ENCODE assay signal across 1 cellular context in genomic region chr19:40625406-40626120, GRCh38.
TF ChIP-seq lines count a peak whose summit lies in the region.

No MANE protein-coding gene starts in this region.

TF ChIP-seq in K562, 482 proteins besides CTCF, POLR2A, EP300 and RAD21 (continues in another document):
- TF ChIP-seq RBFOX2 (IDR thresholded peaks at IDR 0.05; ENCODE audit: low read depth, low read length) = peak; percentile 45
- TF ChIP-seq TAF1 (IDR thresholded peaks at IDR 0.05; ENCODE audit: control insufficient read depth, extremely low read depth, insufficient read depth, low read length, severe bottlenecking) = no peak
- no peak for TF ChIP-seq TRIM24 (IDR thresholded peaks at IDR 0.05)
- TF ChIP-seq, protein P1, sequence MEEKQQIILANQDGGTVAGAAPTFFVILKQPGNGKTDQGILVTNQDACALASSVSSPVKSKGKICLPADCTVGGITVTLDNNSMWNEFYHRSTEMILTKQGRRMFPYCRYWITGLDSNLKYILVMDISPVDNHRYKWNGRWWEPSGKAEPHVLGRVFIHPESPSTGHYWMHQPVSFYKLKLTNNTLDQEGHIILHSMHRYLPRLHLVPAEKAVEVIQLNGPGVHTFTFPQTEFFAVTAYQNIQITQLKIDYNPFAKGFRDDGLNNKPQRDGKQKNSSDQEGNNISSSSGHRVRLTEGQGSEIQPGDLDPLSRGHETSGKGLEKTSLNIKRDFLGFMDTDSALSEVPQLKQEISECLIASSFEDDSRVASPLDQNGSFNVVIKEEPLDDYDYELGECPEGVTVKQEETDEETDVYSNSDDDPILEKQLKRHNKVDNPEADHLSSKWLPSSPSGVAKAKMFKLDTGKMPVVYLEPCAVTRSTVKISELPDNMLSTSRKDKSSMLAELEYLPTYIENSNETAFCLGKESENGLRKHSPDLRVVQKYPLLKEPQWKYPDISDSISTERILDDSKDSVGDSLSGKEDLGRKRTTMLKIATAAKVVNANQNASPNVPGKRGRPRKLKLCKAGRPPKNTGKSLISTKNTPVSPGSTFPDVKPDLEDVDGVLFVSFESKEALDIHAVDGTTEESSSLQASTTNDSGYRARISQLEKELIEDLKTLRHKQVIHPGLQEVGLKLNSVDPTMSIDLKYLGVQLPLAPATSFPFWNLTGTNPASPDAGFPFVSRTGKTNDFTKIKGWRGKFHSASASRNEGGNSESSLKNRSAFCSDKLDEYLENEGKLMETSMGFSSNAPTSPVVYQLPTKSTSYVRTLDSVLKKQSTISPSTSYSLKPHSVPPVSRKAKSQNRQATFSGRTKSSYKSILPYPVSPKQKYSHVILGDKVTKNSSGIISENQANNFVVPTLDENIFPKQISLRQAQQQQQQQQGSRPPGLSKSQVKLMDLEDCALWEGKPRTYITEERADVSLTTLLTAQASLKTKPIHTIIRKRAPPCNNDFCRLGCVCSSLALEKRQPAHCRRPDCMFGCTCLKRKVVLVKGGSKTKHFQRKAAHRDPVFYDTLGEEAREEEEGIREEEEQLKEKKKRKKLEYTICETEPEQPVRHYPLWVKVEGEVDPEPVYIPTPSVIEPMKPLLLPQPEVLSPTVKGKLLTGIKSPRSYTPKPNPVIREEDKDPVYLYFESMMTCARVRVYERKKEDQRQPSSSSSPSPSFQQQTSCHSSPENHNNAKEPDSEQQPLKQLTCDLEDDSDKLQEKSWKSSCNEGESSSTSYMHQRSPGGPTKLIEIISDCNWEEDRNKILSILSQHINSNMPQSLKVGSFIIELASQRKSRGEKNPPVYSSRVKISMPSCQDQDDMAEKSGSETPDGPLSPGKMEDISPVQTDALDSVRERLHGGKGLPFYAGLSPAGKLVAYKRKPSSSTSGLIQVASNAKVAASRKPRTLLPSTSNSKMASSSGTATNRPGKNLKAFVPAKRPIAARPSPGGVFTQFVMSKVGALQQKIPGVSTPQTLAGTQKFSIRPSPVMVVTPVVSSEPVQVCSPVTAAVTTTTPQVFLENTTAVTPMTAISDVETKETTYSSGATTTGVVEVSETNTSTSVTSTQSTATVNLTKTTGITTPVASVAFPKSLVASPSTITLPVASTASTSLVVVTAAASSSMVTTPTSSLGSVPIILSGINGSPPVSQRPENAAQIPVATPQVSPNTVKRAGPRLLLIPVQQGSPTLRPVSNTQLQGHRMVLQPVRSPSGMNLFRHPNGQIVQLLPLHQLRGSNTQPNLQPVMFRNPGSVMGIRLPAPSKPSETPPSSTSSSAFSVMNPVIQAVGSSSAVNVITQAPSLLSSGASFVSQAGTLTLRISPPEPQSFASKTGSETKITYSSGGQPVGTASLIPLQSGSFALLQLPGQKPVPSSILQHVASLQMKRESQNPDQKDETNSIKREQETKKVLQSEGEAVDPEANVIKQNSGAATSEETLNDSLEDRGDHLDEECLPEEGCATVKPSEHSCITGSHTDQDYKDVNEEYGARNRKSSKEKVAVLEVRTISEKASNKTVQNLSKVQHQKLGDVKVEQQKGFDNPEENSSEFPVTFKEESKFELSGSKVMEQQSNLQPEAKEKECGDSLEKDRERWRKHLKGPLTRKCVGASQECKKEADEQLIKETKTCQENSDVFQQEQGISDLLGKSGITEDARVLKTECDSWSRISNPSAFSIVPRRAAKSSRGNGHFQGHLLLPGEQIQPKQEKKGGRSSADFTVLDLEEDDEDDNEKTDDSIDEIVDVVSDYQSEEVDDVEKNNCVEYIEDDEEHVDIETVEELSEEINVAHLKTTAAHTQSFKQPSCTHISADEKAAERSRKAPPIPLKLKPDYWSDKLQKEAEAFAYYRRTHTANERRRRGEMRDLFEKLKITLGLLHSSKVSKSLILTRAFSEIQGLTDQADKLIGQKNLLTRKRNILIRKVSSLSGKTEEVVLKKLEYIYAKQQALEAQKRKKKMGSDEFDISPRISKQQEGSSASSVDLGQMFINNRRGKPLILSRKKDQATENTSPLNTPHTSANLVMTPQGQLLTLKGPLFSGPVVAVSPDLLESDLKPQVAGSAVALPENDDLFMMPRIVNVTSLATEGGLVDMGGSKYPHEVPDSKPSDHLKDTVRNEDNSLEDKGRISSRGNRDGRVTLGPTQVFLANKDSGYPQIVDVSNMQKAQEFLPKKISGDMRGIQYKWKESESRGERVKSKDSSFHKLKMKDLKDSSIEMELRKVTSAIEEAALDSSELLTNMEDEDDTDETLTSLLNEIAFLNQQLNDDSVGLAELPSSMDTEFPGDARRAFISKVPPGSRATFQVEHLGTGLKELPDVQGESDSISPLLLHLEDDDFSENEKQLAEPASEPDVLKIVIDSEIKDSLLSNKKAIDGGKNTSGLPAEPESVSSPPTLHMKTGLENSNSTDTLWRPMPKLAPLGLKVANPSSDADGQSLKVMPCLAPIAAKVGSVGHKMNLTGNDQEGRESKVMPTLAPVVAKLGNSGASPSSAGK (IDR thresholded peaks at IDR 0.05) = no peak
- TF ChIP-seq TAF9B (IDR thresholded peaks at IDR 0.05; ENCODE audit: partially characterized antibody) = no peak
- no peak for TF ChIP-seq HSF4 (CRISPR knock-in tag; IDR thresholded peaks at IDR 0.05; ENCODE audit: borderline replicate concordance)
- TF ChIP-seq, protein P2, sequence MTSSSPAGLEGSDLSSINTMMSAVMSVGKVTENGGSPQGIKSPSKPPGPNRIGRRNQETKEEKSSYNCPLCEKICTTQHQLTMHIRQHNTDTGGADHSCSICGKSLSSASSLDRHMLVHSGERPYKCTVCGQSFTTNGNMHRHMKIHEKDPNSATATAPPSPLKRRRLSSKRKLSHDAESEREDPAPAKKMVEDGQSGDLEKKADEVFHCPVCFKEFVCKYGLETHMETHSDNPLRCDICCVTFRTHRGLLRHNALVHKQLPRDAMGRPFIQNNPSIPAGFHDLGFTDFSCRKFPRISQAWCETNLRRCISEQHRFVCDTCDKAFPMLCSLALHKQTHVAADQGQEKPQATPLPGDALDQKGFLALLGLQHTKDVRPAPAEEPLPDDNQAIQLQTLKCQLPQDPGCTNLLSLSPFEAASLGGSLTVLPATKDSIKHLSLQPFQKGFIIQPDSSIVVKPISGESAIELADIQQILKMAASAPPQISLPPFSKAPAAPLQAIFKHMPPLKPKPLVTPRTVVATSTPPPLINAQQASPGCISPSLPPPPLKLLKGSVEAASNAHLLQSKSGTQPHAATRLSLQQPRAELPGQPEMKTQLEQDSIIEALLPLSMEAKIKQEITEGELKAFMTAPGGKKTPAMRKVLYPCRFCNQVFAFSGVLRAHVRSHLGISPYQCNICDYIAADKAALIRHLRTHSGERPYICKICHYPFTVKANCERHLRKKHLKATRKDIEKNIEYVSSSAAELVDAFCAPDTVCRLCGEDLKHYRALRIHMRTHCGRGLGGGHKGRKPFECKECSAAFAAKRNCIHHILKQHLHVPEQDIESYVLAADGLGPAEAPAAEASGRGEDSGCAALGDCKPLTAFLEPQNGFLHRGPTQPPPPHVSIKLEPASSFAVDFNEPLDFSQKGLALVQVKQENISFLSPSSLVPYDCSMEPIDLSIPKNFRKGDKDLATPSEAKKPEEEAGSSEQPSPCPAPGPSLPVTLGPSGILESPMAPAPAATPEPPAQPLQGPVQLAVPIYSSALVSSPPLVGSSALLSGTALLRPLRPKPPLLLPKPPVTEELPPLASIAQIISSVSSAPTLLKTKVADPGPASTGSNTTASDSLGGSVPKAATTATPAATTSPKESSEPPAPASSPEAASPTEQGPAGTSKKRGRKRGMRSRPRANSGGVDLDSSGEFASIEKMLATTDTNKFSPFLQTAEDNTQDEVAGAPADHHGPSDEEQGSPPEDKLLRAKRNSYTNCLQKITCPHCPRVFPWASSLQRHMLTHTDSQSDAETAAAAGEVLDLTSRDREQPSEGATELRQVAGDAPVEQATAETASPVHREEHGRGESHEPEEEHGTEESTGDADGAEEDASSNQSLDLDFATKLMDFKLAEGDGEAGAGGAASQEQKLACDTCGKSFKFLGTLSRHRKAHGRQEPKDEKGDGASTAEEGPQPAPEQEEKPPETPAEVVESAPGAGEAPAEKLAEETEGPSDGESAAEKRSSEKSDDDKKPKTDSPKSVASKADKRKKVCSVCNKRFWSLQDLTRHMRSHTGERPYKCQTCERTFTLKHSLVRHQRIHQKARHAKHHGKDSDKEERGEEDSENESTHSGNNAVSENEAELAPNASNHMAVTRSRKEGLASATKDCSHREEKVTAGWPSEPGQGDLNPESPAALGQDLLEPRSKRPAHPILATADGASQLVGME (CRISPR knock-in tag; IDR thresholded peaks at IDR 0.05) = no peak
- no peak for TF ChIP-seq ZBTB43 (CRISPR knock-in tag; IDR thresholded peaks at IDR 0.05)
- TF ChIP-seq ZNF324 (CRISPR knock-in tag; IDR thresholded peaks at IDR 0.05) = no peak
- TF ChIP-seq SIN3B (IDR thresholded peaks at IDR 0.05; ENCODE audit: low read depth) = no peak
- TF ChIP-seq POLR2G (IDR thresholded peaks at IDR 0.05; ENCODE audit: low read depth, low read length) = peak; percentile 46
- TF ChIP-seq LARP7 (IDR thresholded peaks at IDR 0.05) = no peak
- TF ChIP-seq NRF1 (conservative IDR thresholded peaks at IDR 0.05 in 1 of 2, IDR thresholded peaks at IDR 0.05 in 1 of 2) = 0 out of 4 replicates have a peak, but pooled peaks of 1 of the 2 experiments have one; percentile 23
- TF ChIP-seq ZNF282 (CRISPR knock-in tag; IDR thresholded peaks at IDR 0.05) = no peak
- no peak for TF ChIP-seq E2F4 (CRISPR knock-in tag; IDR thresholded peaks at IDR 0.05; ENCODE audit: low read depth)
- TF ChIP-seq, protein P3, sequence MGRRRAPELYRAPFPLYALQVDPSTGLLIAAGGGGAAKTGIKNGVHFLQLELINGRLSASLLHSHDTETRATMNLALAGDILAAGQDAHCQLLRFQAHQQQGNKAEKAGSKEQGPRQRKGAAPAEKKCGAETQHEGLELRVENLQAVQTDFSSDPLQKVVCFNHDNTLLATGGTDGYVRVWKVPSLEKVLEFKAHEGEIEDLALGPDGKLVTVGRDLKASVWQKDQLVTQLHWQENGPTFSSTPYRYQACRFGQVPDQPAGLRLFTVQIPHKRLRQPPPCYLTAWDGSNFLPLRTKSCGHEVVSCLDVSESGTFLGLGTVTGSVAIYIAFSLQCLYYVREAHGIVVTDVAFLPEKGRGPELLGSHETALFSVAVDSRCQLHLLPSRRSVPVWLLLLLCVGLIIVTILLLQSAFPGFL (CRISPR knock-in tag; IDR thresholded peaks at IDR 0.05) = no peak
- TF ChIP-seq, protein P4, sequence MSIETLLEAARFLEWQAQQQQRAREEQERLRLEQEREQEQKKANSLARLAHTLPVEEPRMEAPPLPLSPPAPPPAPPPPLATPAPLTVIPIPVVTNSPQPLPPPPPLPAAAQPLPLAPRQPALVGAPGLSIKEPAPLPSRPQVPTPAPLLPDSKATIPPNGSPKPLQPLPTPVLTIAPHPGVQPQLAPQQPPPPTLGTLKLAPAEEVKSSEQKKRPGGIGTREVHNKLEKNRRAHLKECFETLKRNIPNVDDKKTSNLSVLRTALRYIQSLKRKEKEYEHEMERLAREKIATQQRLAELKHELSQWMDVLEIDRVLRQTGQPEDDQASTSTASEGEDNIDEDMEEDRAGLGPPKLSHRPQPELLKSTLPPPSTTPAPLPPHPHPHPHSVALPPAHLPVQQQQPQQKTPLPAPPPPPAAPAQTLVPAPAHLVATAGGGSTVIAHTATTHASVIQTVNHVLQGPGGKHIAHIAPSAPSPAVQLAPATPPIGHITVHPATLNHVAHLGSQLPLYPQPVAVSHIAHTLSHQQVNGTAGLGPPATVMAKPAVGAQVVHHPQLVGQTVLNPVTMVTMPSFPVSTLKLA (conservative IDR thresholded peaks at IDR 0.05) = 0 out of 4 replicates have a peak, but pooled peaks of 1 of the 2 experiments have one; percentile 32
- no peak for TF ChIP-seq PHF21A (IDR thresholded peaks at IDR 0.05; ENCODE audit: borderline replicate concordance, low read depth)
- TF ChIP-seq ASH1L (IDR thresholded peaks at IDR 0.05; ENCODE audit: borderline replicate concordance, low read depth, partially characterized antibody) = no peak
- peak; percentile 53; the same call in 1 of the 2 replicates for TF ChIP-seq EGR1 (conservative IDR thresholded peaks at IDR 0.05)
- TF ChIP-seq ZFP91 (CRISPR knock-in tag; IDR thresholded peaks at IDR 0.05) = no peak
- peak; percentile 72; the same call in 1 of the 2 replicates for TF ChIP-seq ZBTB7A (IDR thresholded peaks at IDR 0.05; ENCODE audit: borderline replicate concordance, control insufficient read depth, low read depth, low read length)
- TF ChIP-seq RBM22 (IDR thresholded peaks at IDR 0.05; ENCODE audit: low read depth, low read length, poor library complexity, severe bottlenecking) = no peak
- TF ChIP-seq ZNF134 (CRISPR knock-in tag; conservative IDR thresholded peaks at IDR 0.05) = no peak
- TF ChIP-seq TCF7 (IDR thresholded peaks at IDR 0.05; ENCODE audit: borderline replicate concordance) = no peak
- TF ChIP-seq BHLHE40 (IDR thresholded peaks at IDR 0.05; ENCODE audit: low read length) = peak; percentile 56
- TF ChIP-seq BCOR (IDR thresholded peaks at IDR 0.05) = peak; percentile 92
- TF ChIP-seq TAF7 (tag; IDR thresholded peaks at IDR 0.05) = no peak
- TF ChIP-seq, protein P5, sequence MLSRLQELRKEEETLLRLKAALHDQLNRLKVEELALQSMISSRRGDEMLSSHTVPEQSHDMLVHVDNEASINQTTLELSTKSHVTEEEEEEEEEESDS (CRISPR knock-in tag; IDR thresholded peaks at IDR 0.05) = no peak
- no peak for TF ChIP-seq SIN3A (IDR thresholded peaks at IDR 0.05; ENCODE audit: borderline replicate concordance in 2 of 2, control insufficient read depth in 1 of 2, low read depth in 2 of 2, low read length in 2 of 2)
- no peak for TF ChIP-seq SRSF1 (IDR thresholded peaks at IDR 0.05; ENCODE audit: low read depth, low read length)
- TF ChIP-seq ZNF354B (CRISPR knock-in tag; IDR thresholded peaks at IDR 0.05) = no peak
- TF ChIP-seq NFE2 (IDR thresholded peaks at IDR 0.05; ENCODE audit: low read depth) = no peak
- no peak for TF ChIP-seq NELFE (IDR thresholded peaks at IDR 0.05; ENCODE audit: insufficient read depth, insufficient read length)
- no peak for TF ChIP-seq PHTF2 (CRISPR knock-in tag; IDR thresholded peaks at IDR 0.05)
